ENCODE assay signal across 13 cellular contexts in the genomic region with DNA sequence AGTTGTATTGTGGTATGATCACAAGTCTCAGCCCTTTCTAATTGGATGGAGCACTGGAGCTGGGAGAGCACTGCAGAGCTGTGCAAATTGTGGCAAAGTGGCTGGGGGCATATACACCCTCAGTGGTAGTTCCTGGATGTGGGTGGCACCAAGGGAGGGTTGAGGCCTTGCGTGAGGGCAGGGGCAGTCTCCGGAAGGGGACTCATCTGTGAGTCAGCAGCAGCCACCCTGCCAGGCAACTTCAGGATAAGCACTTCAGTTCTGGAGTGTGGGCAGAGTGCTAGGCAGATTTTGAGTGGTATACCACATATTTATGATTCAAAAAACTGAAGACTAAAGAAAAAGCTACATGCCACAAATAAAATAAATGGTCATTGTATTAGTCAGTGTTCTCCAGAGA.
DNase-seq lines count a peak whose midpoint lies in the region; ATAC-seq, FAIRE-seq and TF ChIP-seq lines count a peak whose summit lies in the region.
"Had no signal": no experiment of that assay in that cellular context is flagged by ENCODE, and none has a peak within 500 bp of the region (broad histone marks: within the 10 kb centered on the region; RNA-seq: fewer than 3 reads in every experiment).

No MANE protein-coding gene starts in this region.

- no peak overlapping the region for H3K4me3 Mint-ChIP-seq in natural killer cell treated with Interleukin-12 subunit alpha and Interleukin-12 subunit beta and Interleukin-15 and Interleukin-18, amount 100 ng/mL, for 72 hours
- H3K4me3 Mint-ChIP-seq in natural killer cell: no peak overlapping the region

- intact Hi-C loops in natural killer cell (cut with micrococcal nuclease): no loop called here

- peak overlapping the region in 1 of 2 donors; percentile 11 for H3K27ac Mint-ChIP-seq in natural killer cell treated with Interleukin-12 subunit alpha and Interleukin-12 subunit beta and Interleukin-15 and Interleukin-18, amount 100 ng/mL, for 72 hours
- no peak overlapping the region for H3K27ac Mint-ChIP-seq in natural killer cell

- no peak for TF ChIP-seq CTCF in natural killer cell (IDR thresholded peaks at IDR 0.05)
- no peak for TF ChIP-seq CTCF in epithelial cell of esophagus (IDR thresholded peaks at IDR 0.05; ENCODE audit: insufficient read depth, low read depth, low read length, missing control alignments)

- no peak overlapping the region for H3K4me3 ChIP-seq in epithelial cell of esophagus (ENCODE audit: low read length)
- H3K4me3 ChIP-seq: BLaER1 treated with 17β-estradiol and CSF1 and Interleukin-3, amounts not matched to agents 10 nM and 100 nM; prostate gland had no signal

- no peak for DNase-seq in natural killer cell treated with Interleukin-12 subunit alpha and Interleukin-12 subunit beta and Interleukin-15 and Interleukin-18, amount 100 ng/mL, for 72 hours (ENCODE audit: low spot score)
- DNase-seq in natural killer cell (no peak), RCC 7860 (ENCODE audit: low spot score) (peak; percentile 61), epithelial cell of esophagus (ENCODE audit: low read depth) (peak; percentile 73), left lobe of liver (ENCODE audit: low spot score) (no peak)
- peak; percentile 8 for DNase-seq in stimulated activated naive CD8-positive, alpha-beta T cell treated with anti-CD3 and anti-CD28 coated beads, Interleukin-15, Interleukin-2, amounts not matched to agents 100 U/mL and 50 U/mL, for 24 hours
- no peak for DNase-seq in NK-92 treated with Interleukin-12 subunit alpha and Interleukin-12 subunit beta, amount 100 ng/mL, for 24 hours (lab: John Stamatoyannopoulos, UW)
- DNase-seq: aorta, NCI-H1048, NCI-H526 treated with DMSO at 0.1 percent for 48 hours had no signal

- peak; percentile 40 to 88 for ATAC-seq in natural killer cell treated with Interleukin-12 subunit alpha and Interleukin-12 subunit beta and Interleukin-15 and Interleukin-18, amount 100 ng/mL, for 72 hours
- ATAC-seq in natural killer cell: no peak
- ATAC-seq in stimulated activated naive CD8-positive, alpha-beta T cell treated with anti-CD3 and anti-CD28 coated beads, Interleukin-15, Interleukin-2, amounts not matched to agents 100 U/mL and 50 U/mL, for 24 hours: peak; percentile 69
- no peak for ATAC-seq in GM18519 (IDR thresholded peaks at IDR 0.05; ENCODE audit: low FRiP score, unreplicated experiment)
- no peak for ATAC-seq in left lobe of liver

- peaks cover 0 to 9% of the 10 kb centered on the region in 2 donors for H3K4me1 Mint-ChIP-seq in natural killer cell treated with Interleukin-12 subunit alpha and Interleukin-12 subunit beta and Interleukin-15 and Interleukin-18, amount 100 ng/mL, for 72 hours (ENCODE audit: low read depth in 2 of 2)
- H3K4me1 Mint-ChIP-seq in natural killer cell: no peaks in the 10 kb centered on the region

- no peaks in the 10 kb centered on the region for H3K36me3 Mint-ChIP-seq in natural killer cell treated with Interleukin-12 subunit alpha and Interleukin-12 subunit beta and Interleukin-15 and Interleukin-18, amount 100 ng/mL, for 72 hours
- H3K36me3 Mint-ChIP-seq in natural killer cell: no peaks in the 10 kb centered on the region

- no peaks in the 10 kb centered on the region for H3K9me3 Mint-ChIP-seq in natural killer cell treated with Interleukin-12 subunit alpha and Interleukin-12 subunit beta and Interleukin-15 and Interleukin-18, amount 100 ng/mL, for 72 hours
- H3K9me3 Mint-ChIP-seq in natural killer cell: no peaks in the 10 kb centered on the region

- H3K27me3 Mint-ChIP-seq in natural killer cell treated with Interleukin-12 subunit alpha and Interleukin-12 subunit beta and Interleukin-15 and Interleukin-18, amount 100 ng/mL, for 72 hours: no peaks in the 10 kb centered on the region
- no peaks in the 10 kb centered on the region for H3K27me3 Mint-ChIP-seq in natural killer cell (ENCODE audit: low read depth in 2 of 2)

- peak; percentile 70 for FAIRE-seq in RCC 7860 (lab: Jason Lieb, UNC)

Comparison
In these comparisons a context has a peak if more than half of its experiments do, and no peak if none do; other contexts are left out.
1. ATAC-seq: peak in natural killer cell treated with Interleukin-12 subunit alpha and Interleukin-12 subunit beta and Interleukin-15 and Interleukin-18, amount 100 ng/mL, for 72 hours (2 of 2) and stimulated activated naive CD8-positive, alpha-beta T cell treated with anti-CD3 and anti-CD28 coated beads, Interleukin-15, Interleukin-2, amounts not matched to agents 100 U/mL and 50 U/mL, for 24 hours (single experiment); none in natural killer cell (0 of 3), GM18519 (single experiment) and left lobe of liver (single experiment).
2. DNase-seq: peak in RCC 7860 (single experiment), epithelial cell of esophagus (single experiment) and stimulated activated naive CD8-positive, alpha-beta T cell treated with anti-CD3 and anti-CD28 coated beads, Interleukin-15, Interleukin-2, amounts not matched to agents 100 U/mL and 50 U/mL, for 24 hours (single experiment); none in natural killer cell treated with Interleukin-12 subunit alpha and Interleukin-12 subunit beta and Interleukin-15 and Interleukin-18, amount 100 ng/mL, for 72 hours (single experiment), natural killer cell (single experiment), left lobe of liver (single experiment) and NK-92 treated with Interleukin-12 subunit alpha and Interleukin-12 subunit beta, amount 100 ng/mL, for 24 hours (single experiment).